Comparison of ENCODE assay signal across 8 cellular contexts in genomic region chr2:71067567-71068217, GRCh38. TPM values are rescaled to one million over a fixed set of nuclear protein-coding genes. Genes with fewer than 3 reads are reported as not detected.
DNase-seq lines count a peak whose midpoint lies in the region; ATAC-seq and TF ChIP-seq lines count a peak whose summit lies in the region.

No MANE protein-coding gene starts in this region.

- CTCF ChIA-PET in GM10248 (lab: Yijun Ruan, JAX): interaction anchor here (1.1 to 6.1 kb wide), 6 partner anchors 7 to 66 kb away, joined by 3 to 44 read pairs (median 10); no protein-coding TSS in a partner anchor
- CTCF ChIA-PET in HEK293 (lab: Yijun Ruan, JAX): interaction anchor here (0.6 to 1.4 kb wide), 4 partner anchors 11 to 279 kb away, joined by 3 to 5 read pairs (median 4); no protein-coding TSS in a partner anchor

- H3K27ac ChIP-seq in HEK293 (ENCODE audit: extremely low read depth, low read depth, low read length): peak overlapping the region; percentile 31
- peak overlapping the region; percentile 97 for H3K27ac ChIP-seq in fibroblast of lung (ENCODE audit: insufficient read depth, low read length)
- H3K27ac ChIP-seq in osteoblast (ENCODE audit: low read depth, low read length): peak overlapping the region; percentile 97

- peak overlapping the region; percentile 89 for H3K4me2 ChIP-seq in fibroblast of lung (ENCODE audit: extremely low read depth, insufficient read depth, low read length)
- H3K4me2 ChIP-seq in osteoblast (ENCODE audit: insufficient read depth, low read length): peak overlapping the region; percentile 86

- H3K36me3 ChIP-seq in HEK293 (ENCODE audit: control insufficient read depth in 2 of 2, insufficient read depth in 1 of 2, low read length in 2 of 2) (peaks cover 0 to 31% of the 10 kb centered on the region in 2 experiments; a peak in 1 of 3 replicates), fibroblast of lung (ENCODE audit: control insufficient read depth, insufficient read depth, low read length) (peaks cover 4% of the 10 kb centered on the region), osteoblast (ENCODE audit: insufficient read depth, low read length) (peaks cover 20% of the 10 kb centered on the region)

- ATAC-seq in SK-N-SH treated with all-trans-retinoic acid at 6 μM for 48 hours: peak; percentile 65

- H4K20me1 ChIP-seq in fibroblast of lung (ENCODE audit: control insufficient read depth, extremely low read depth, insufficient read depth, low read length) (no peaks in the 10 kb centered on the region), osteoblast (ENCODE audit: insufficient read depth, low read length) (peaks cover 33% of the 10 kb centered on the region)

- H3K27me3 ChIP-seq in fibroblast of lung (ENCODE audit: control insufficient read depth, insufficient read depth, low read length): peaks cover 13% of the 10 kb centered on the region
- H3K27me3 ChIP-seq in osteoblast (ENCODE audit: insufficient read depth, low read length): peaks cover 3% of the 10 kb centered on the region

- H3K9ac ChIP-seq in fibroblast of lung (ENCODE audit: insufficient read depth, low read length): peak overlapping the region; percentile 93

- H3K4me3 ChIP-seq in HEK293 (ENCODE audit: low read depth, low read length): peak overlapping the region; percentile 65
- peak overlapping the region; percentile 48 to 99 (median 78) for H3K4me3 ChIP-seq in fibroblast of lung (replicated peaks in 1 of 4; ENCODE audit: control extremely low read depth in 1 of 4, insufficient read depth in 1 of 4, low read depth in 3 of 4, low read length in 4 of 4)
- H3K4me3 ChIP-seq in osteoblast (ENCODE audit: insufficient read depth, low read length): peak overlapping the region; percentile 96

- H3K4me1 ChIP-seq in HEK293 (ENCODE audit: control insufficient read depth, insufficient read depth, low read length): no peaks in the 10 kb centered on the region; the same call in 1 of the 2 replicates
- peaks cover 7% of the 10 kb centered on the region for H3K4me1 ChIP-seq in fibroblast of lung (ENCODE audit: control insufficient read depth, extremely low read depth, insufficient read depth, low read length)
- peaks cover 22% of the 10 kb centered on the region for H3K4me1 ChIP-seq in osteoblast (ENCODE audit: insufficient read depth, low read length)

- H3K79me2 ChIP-seq in fibroblast of lung (ENCODE audit: control insufficient read depth, insufficient read depth, low read length) (peaks cover 30% of the 10 kb centered on the region), osteoblast (ENCODE audit: insufficient read depth, low read length) (peaks cover 43% of the 10 kb centered on the region)

- H2AFZ ChIP-seq in fibroblast of lung (ENCODE audit: low read length) (peak overlapping the region; percentile 65), osteoblast (ENCODE audit: low read length) (peak overlapping the region; percentile 76)

- H3K9me3 ChIP-seq in HEK293 (ENCODE audit: control insufficient read depth, insufficient read depth, low read depth, low read length) (no peaks in the 10 kb centered on the region), fibroblast of lung (ENCODE audit: control insufficient read depth, insufficient read depth, low read depth, low read length) (no peaks in the 10 kb centered on the region), osteoblast (ENCODE audit: low read depth, low read length) (no peaks in the 10 kb centered on the region)

- peak; percentile 20 for DNase-seq in GM10248 (ENCODE audit: extremely low spot score)
- DNase-seq in fibroblast of lung (ENCODE audit: low read depth in 2 of 2): peak in 1 of 2 donors; percentile 20
- peak; percentile 85 for DNase-seq in osteoblast (ENCODE audit: insufficient read length, low spot score, missing footprints)
- DNase-seq in COR-L47 (lab: John Stamatoyannopoulos, UW): no peak
- no peak for DNase-seq in activated CD4-positive, CD25-positive, alpha-beta regulatory T cell treated with anti-CD3 and anti-CD28 coated beads, Interleukin-2, amount 50 U/mL, for 72 hours
- DNase-seq in DMS153 treated with DMSO at 0.1 percent for 48 hours (lab: John Stamatoyannopoulos, UW; ENCODE audit: unreplicated experiment): no peak

- TF ChIP-seq CTCF in GM10248 (IDR thresholded peaks at IDR 0.05; ENCODE audit: control extremely low read depth, extremely low read depth, low read depth, missing control alignments) (peak; percentile 11), HEK293 (tag by site-specific recombination; IDR thresholded peaks at IDR 0.05) (peak; percentile 6), fibroblast of lung (conservative IDR thresholded peaks at IDR 0.05 in 1 of 2, IDR thresholded peaks at IDR 0.05 in 1 of 2; ENCODE audit: low read depth in 1 of 2, low read length in 2 of 2) (no peak), osteoblast (IDR thresholded peaks at IDR 0.05; ENCODE audit: extremely low read depth, low read depth, low read length) (no peak)

- POLR2A ChIA-PET in GM10248 (lab: Yijun Ruan, JAX): interaction anchor here (0.6 to 2.9 kb wide), 2 partner anchors 63 to 368 kb away, joined by 3 to 9 read pairs; partner anchors contain the start of genes MCEE and MPHOSPH10
- POLR2A ChIA-PET in HEK293 (lab: Yijun Ruan, JAX): interaction anchor here (0.7 to 2.0 kb wide), 15 partner anchors 9 to 264 kb away, joined by 3 to 13 read pairs (median 4); partner anchors contain the start of genes MCEE, MPHOSPH10 and ZNF638

TF ChIP-seq in HEK293, 187 proteins besides CTCF, POLR2A, EP300 and RAD21 (continues in another document):
- no peak for TF ChIP-seq ZNF768 (tag by site-specific recombination; IDR thresholded peaks at IDR 0.05)
- TF ChIP-seq, protein P1, sequence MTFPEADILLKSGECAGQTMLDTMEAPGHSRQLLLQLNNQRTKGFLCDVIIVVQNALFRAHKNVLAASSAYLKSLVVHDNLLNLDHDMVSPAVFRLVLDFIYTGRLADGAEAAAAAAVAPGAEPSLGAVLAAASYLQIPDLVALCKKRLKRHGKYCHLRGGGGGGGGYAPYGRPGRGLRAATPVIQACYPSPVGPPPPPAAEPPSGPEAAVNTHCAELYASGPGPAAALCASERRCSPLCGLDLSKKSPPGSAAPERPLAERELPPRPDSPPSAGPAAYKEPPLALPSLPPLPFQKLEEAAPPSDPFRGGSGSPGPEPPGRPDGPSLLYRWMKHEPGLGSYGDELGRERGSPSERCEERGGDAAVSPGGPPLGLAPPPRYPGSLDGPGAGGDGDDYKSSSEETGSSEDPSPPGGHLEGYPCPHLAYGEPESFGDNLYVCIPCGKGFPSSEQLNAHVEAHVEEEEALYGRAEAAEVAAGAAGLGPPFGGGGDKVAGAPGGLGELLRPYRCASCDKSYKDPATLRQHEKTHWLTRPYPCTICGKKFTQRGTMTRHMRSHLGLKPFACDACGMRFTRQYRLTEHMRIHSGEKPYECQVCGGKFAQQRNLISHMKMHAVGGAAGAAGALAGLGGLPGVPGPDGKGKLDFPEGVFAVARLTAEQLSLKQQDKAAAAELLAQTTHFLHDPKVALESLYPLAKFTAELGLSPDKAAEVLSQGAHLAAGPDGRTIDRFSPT (tag by site-specific recombination; IDR thresholded peaks at IDR 0.05): no peak
- TF ChIP-seq ZNF354C (tag by site-specific recombination; IDR thresholded peaks at IDR 0.05; ENCODE audit: borderline replicate concordance, low read depth): no peak
- no peak for TF ChIP-seq ZNF169 (tag by site-specific recombination; IDR thresholded peaks at IDR 0.05)
- TF ChIP-seq ZNF335 (tag by site-specific recombination; conservative IDR thresholded peaks at IDR 0.05): peak; percentile 87
- TF ChIP-seq ZNF404 (tag by site-specific recombination; IDR thresholded peaks at IDR 0.05): no peak
- no peak for TF ChIP-seq YY2 (tag by site-specific recombination; IDR thresholded peaks at IDR 0.05)
- no peak for TF ChIP-seq ZBTB20 (tag by site-specific recombination; IDR thresholded peaks at IDR 0.05)
- no peak for TF ChIP-seq ZNF157 (tag by site-specific recombination; IDR thresholded peaks at IDR 0.05)
- no peak for TF ChIP-seq SCRT2 (tag by site-specific recombination; IDR thresholded peaks at IDR 0.05)
- no peak for TF ChIP-seq ZFP37 (tag by site-specific recombination; IDR thresholded peaks at IDR 0.05)
- no peak for TF ChIP-seq WT1 (tag by site-specific recombination; IDR thresholded peaks at IDR 0.05)

TF ChIP-seq in SK-N-SH treated with all-trans-retinoic acid at 6 μM for 48 hours, 23 proteins besides CTCF, POLR2A, EP300 and RAD21 (continues in another document):
- no peak for TF ChIP-seq ZNF70 (CRISPR knock-in tag; IDR thresholded peaks at IDR 0.05)
- TF ChIP-seq BACH2 (CRISPR knock-in tag; IDR thresholded peaks at IDR 0.05; ENCODE audit: borderline replicate concordance): no peak
- no peak for TF ChIP-seq TOX (CRISPR knock-in tag; IDR thresholded peaks at IDR 0.05; ENCODE audit: borderline replicate concordance)
- no peak for TF ChIP-seq ZNF8 (CRISPR knock-in tag; IDR thresholded peaks at IDR 0.05)
- no peak for TF ChIP-seq SNAI2 (CRISPR knock-in tag; IDR thresholded peaks at IDR 0.05)
- no peak for TF ChIP-seq ZC3H10 (CRISPR knock-in tag; IDR thresholded peaks at IDR 0.05)
- TF ChIP-seq, protein P2, sequence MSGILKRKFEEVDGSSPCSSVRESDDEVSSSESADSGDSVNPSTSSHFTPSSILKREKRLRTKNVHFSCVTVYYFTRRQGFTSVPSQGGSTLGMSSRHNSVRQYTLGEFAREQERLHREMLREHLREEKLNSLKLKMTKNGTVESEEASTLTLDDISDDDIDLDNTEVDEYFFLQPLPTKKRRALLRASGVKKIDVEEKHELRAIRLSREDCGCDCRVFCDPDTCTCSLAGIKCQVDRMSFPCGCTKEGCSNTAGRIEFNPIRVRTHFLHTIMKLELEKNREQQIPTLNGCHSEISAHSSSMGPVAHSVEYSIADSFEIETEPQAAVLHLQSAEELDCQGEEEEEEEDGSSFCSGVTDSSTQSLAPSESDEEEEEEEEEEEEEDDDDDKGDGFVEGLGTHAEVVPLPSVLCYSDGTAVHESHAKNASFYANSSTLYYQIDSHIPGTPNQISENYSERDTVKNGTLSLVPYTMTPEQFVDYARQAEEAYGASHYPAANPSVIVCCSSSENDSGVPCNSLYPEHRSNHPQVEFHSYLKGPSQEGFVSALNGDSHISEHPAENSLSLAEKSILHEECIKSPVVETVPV (CRISPR knock-in tag; IDR thresholded peaks at IDR 0.05): no peak

RNA-seq across cellular contexts. Expression of gene NAGK, which starts 0.8 kb away (rescaled TPM):
- total RNA-seq in fibroblast of lung (46.5 and 50.4 TPM in 2 replicates), osteoblast (56.9 and 57.2 TPM in 2 replicates)
- polyA plus RNA-seq in fibroblast of lung: 121 and 136 TPM in 2 replicates
- polyA plus RNA-seq in fibroblast of lung (2012): 121 and 138 TPM in 2 replicates
- 93.0 and 97.4 TPM in 2 replicates for polyA minus RNA-seq in fibroblast of lung (ENCODE audit: low replicate concordance)

Comparison
In these comparisons a context has a peak if more than half of its experiments do, and no peak if none do; other contexts are left out.
1. DNase-seq: peak in GM10248 (single experiment) and osteoblast (single experiment); none in COR-L47 (single experiment), activated CD4-positive, CD25-positive, alpha-beta regulatory T cell treated with anti-CD3 and anti-CD28 coated beads, Interleukin-2, amount 50 U/mL, for 72 hours (single experiment) and DMS153 treated with DMSO at 0.1 percent for 48 hours (single experiment).
2. CTCF ChIP-seq: peak in GM10248 (single experiment) and HEK293 (single experiment); none in fibroblast of lung (0 of 2) and osteoblast (single experiment).
3. H3K27ac ChIP-seq: peak in every context shown above with its lines; median percentile 97 in fibroblast of lung; 97 in osteoblast; 31 in HEK293.
4. Peak in every context shown above with its lines, with median percentiles within 50 percentile points of each other: H3K4me3 ChIP-seq.